In the genomic region with DNA sequence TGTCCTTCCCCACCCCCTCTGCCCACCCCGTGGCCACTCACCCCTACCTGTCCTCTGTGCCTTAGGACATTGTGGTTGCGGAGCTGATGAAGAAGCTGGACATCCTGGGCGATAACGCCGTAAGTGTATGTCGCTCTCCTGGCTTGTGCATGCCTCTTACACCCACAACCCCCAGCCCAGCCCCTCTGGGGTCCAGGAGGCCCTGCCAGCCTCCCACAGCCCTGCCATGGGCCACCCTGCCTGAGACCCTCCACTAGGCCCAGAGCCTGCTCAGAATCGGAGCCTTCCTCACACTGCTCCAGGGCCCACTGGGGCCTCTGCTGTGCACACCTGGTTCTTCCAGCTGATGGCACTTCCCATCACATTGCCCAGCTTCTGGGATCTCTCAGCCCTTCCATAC, we compare ENCODE assay signal across 18 cellular contexts. TPM values are rescaled to one million over a fixed set of nuclear protein-coding genes. Genes with fewer than 3 reads are reported as not detected.
DNase-seq lines count a peak whose midpoint lies in the region; TF ChIP-seq lines count a peak whose summit lies in the region.
"Had no signal": no experiment of that assay in that cellular context is flagged by ENCODE, and none has a peak within 500 bp of the region (broad histone marks: within the 10 kb centered on the region; RNA-seq: fewer than 3 reads in every experiment).

No MANE protein-coding gene starts in this region.

- peak; percentile 4 for DNase-seq in activated naive CD4-positive, alpha-beta T cell treated with anti-CD3 and anti-CD28 coated beads, Interleukin-2, amount 50 U/mL, for 16 hours
- DNase-seq in activated naive CD4-positive, alpha-beta T cell (lab: John Stamatoyannopoulos, UW): no peak
- DNase-seq in GM23248: peak; percentile 15
- peak; percentile 71 for DNase-seq in chondrocyte (ENCODE audit: low spot score)
- DNase-seq in posterior vena cava (ENCODE audit: low spot score): peak; percentile 37
- DNase-seq in UCSD-AML1 (lab: John Stamatoyannopoulos, UW; ENCODE audit: unreplicated experiment): no peak
- DNase-seq in GOT3 (lab: John Stamatoyannopoulos, UW): no peak
- DNase-seq: C1 segment of cervical spinal cord; DMS79; KG1; NCI-H1105 treated with DMSO at 0.1 percent for 48 hours; NCI-H1694; NCI-H2081 treated with DMSO at 0.1 percent for 48 hours; NCI-H748 treated with DMSO at 0.1 percent for 48 hours; NK-92 treated with Interleukin-12 subunit alpha and Interleukin-12 subunit beta, amount 100 ng/mL, for 24 hours; OCI-M1; SHP77 treated with DMSO at 0.1 percent for 48 hours had no signal

- no peak overlapping the region for H3K9ac ChIP-seq in GM23248

- H3K79me2 ChIP-seq in GM23248 (ENCODE audit: insufficient read depth): no peaks in the 10 kb centered on the region

- H3K4me1 Mint-ChIP-seq in chondrocyte (ENCODE audit: low read depth): no peaks in the 10 kb centered on the region

- H3K27me3 Mint-ChIP-seq in chondrocyte (ENCODE audit: low read depth): peaks cover 3% of the 10 kb centered on the region

- intact Hi-C loops in posterior vena cava (cut with DNase I): loop anchor here in 1 of 2 donors (10.0 kb wide), 1 partner anchor 265 kb away; no protein-coding TSS in a partner anchor

- H3K27ac Mint-ChIP-seq in chondrocyte (ENCODE audit: unreplicated experiment): no peak overlapping the region

- H2AFZ ChIP-seq in GM23248: no peak overlapping the region

- no peaks in the 10 kb centered on the region for H3K9me3 ChIP-seq in GM23248 (ENCODE audit: low read depth)

- H3K27ac ChIP-seq in GM23248: no peak overlapping the region

- H3F3A ChIP-seq in GM23248 (ENCODE audit: insufficient read depth): no peaks in the 10 kb centered on the region

- WGBS in GM23248 (ENCODE audit: low coverage in 1 of 2, low lambda C conversion rate in 2 of 2, missing lambda C conversion rate in 2 of 2), 2 experiments: 78 to 87% methylated on average over 6 to 7 of the region's 7 CpGs

- no peak overlapping the region for H3K4me3 Mint-ChIP-seq in chondrocyte (ENCODE audit: unreplicated experiment)

- no peak overlapping the region for H3K4me3 ChIP-seq in GM23248

- no peak overlapping the region for H3K4me2 ChIP-seq in GM23248 (ENCODE audit: unreplicated experiment)

- no peak for TF ChIP-seq CTCF in chondrocyte (IDR thresholded peaks at IDR 0.05)

- in situ Hi-C loops in GM23248 (cut with MboI): loop anchor here (25.0 kb wide), 1 partner anchor 263 kb away; no protein-coding TSS in a partner anchor

- no peaks in the 10 kb centered on the region for H3K36me3 Mint-ChIP-seq in chondrocyte (ENCODE audit: low read depth)

- H4K20me1 ChIP-seq in GM23248 (ENCODE audit: insufficient read depth): no peaks in the 10 kb centered on the region

- no peaks in the 10 kb centered on the region for H3K9me2 ChIP-seq in GM23248 (ENCODE audit: insufficient read depth)

- no peaks in the 10 kb centered on the region for H3K4me1 ChIP-seq in GM23248 (ENCODE audit: insufficient read depth)

- H3K36me3 ChIP-seq in GM23248 (ENCODE audit: low read depth): no peaks in the 10 kb centered on the region

- no peaks in the 10 kb centered on the region for H3K9me3 Mint-ChIP-seq in chondrocyte (ENCODE audit: low read depth)

- no peaks in the 10 kb centered on the region for H3K27me3 ChIP-seq in GM23248 (replicated peaks; ENCODE audit: insufficient read depth)

RNA-seq across cellular contexts. Expression of a gene that starts 36.8 kb away (rescaled TPM):
- total RNA-seq in GM23248 (2014; rRNA removed; shearing (Covaris generic)): 1.8 and 2.1 TPM in 2 replicates
- 2.1 and 2.5 TPM in 2 replicates for polyA plus RNA-seq in GM23248 (2016; fragmentation: Nextera tagmentation; extraction: Ambion mirVana)
- total RNA-seq in chondrocyte (19.9 to 37.6 TPM (median 35.2 TPM) in 3 replicates), posterior vena cava (1 to 10 TPM; 1.4 to 2.1 TPM)
- total RNA-seq: HT-29 had no signal

Comparison
In these comparisons a context has a peak if more than half of its experiments do, and no peak if none do; other contexts are left out.
1. DNase-seq: peak in activated naive CD4-positive, alpha-beta T cell treated with anti-CD3 and anti-CD28 coated beads, Interleukin-2, amount 50 U/mL, for 16 hours (single experiment), GM23248 (single experiment), chondrocyte (single experiment) and posterior vena cava (single experiment); none in activated naive CD4-positive, alpha-beta T cell (0 of 4), UCSD-AML1 (single experiment) and GOT3 (single experiment).